7 cellular contexts compared by ENCODE assay signal in the genomic region with DNA sequence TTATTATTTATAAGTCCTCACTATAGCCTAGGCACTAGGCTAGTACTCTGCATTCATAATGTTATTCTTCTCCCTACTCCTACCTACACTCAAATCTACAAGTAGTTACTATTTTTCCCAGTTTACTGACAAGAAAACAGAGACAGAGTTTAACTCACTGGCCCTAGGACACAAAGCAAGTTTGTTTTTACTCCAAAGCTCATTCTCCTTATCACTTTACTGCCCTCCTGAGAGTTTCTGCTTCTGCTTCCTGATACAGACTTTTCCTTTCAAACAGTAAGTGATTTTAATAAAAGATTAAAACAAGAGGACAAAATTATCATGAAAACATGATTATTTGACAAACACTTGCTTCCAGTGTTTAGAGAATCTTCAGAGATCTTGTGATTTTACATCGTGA.
"Had no signal": no experiment of that assay in that cellular context is flagged by ENCODE, and none has a peak within 500 bp of the region (broad histone marks: within the 10 kb centered on the region; RNA-seq: fewer than 3 reads in every experiment).

No MANE protein-coding gene starts in this region.

- H3K4me3 Mint-ChIP-seq: GM23338, H9 had no signal

- H3K27ac Mint-ChIP-seq: GM23338, H9 had no signal

- H3K4me3 ChIP-seq: GM23338 had no signal

- ATAC-seq: GM23338 had no signal

- FAIRE-seq: H1, H54, HTR-8/SVneo had no signal

- DNase-seq: H9, HCEC 1CT, IMR-90 had no signal
